ENCODE assay signal across 1 cellular context in the genomic region with DNA sequence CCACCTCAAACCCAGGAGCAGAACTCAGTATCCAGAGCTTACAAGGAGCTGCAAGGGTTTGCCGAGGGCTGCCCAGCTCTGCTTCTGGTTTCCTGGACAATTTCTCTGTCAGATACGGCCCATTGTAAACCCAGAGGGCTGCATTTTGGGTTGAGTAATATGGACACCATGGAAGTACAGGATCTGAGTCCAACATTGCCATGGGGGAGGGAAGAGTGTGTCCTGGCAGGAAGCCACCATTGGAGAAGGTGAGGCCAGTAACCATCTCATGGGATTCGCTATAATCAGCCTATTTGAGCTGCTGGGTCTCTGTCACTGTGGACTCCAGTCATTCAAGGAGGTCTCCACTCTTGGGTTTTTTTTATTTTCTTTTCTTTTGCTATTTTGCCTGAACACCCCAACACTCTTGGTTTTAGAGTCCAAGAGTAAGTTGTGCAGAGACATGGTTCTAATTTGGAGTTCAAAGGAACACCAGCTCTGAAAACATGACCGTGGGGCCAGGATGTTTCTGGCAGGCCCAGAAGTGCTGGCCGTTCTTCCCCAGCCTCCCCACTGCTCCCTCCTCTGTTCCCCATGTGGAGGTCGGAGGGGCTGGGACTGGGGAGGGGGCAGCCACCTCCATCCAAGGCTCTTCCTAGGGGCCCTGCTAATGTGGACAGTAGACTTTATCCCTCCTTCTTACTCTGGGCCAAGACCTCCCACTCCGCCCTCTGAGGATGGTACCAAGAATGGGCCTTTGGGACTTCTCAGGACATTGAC.
TF ChIP-seq lines count a peak whose summit lies in the region.

No MANE protein-coding gene starts in this region.

TF ChIP-seq in SK-N-SH, 30 proteins besides CTCF, POLR2A, EP300 and RAD21 (continued from another document):
- TF ChIP-seq, protein P1, sequence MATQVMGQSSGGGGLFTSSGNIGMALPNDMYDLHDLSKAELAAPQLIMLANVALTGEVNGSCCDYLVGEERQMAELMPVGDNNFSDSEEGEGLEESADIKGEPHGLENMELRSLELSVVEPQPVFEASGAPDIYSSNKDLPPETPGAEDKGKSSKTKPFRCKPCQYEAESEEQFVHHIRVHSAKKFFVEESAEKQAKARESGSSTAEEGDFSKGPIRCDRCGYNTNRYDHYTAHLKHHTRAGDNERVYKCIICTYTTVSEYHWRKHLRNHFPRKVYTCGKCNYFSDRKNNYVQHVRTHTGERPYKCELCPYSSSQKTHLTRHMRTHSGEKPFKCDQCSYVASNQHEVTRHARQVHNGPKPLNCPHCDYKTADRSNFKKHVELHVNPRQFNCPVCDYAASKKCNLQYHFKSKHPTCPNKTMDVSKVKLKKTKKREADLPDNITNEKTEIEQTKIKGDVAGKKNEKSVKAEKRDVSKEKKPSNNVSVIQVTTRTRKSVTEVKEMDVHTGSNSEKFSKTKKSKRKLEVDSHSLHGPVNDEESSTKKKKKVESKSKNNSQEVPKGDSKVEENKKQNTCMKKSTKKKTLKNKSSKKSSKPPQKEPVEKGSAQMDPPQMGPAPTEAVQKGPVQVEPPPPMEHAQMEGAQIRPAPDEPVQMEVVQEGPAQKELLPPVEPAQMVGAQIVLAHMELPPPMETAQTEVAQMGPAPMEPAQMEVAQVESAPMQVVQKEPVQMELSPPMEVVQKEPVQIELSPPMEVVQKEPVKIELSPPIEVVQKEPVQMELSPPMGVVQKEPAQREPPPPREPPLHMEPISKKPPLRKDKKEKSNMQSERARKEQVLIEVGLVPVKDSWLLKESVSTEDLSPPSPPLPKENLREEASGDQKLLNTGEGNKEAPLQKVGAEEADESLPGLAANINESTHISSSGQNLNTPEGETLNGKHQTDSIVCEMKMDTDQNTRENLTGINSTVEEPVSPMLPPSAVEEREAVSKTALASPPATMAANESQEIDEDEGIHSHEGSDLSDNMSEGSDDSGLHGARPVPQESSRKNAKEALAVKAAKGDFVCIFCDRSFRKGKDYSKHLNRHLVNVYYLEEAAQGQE (IDR thresholded peaks at IDR 0.05; ENCODE audit: low read depth, low read length) = no peak
- TF ChIP-seq ELF1 (IDR thresholded peaks at IDR 0.05) (no peak), YY1 (IDR thresholded peaks at IDR 0.05; ENCODE audit: low read depth) (no peak)
- TF ChIP-seq, protein P2, sequence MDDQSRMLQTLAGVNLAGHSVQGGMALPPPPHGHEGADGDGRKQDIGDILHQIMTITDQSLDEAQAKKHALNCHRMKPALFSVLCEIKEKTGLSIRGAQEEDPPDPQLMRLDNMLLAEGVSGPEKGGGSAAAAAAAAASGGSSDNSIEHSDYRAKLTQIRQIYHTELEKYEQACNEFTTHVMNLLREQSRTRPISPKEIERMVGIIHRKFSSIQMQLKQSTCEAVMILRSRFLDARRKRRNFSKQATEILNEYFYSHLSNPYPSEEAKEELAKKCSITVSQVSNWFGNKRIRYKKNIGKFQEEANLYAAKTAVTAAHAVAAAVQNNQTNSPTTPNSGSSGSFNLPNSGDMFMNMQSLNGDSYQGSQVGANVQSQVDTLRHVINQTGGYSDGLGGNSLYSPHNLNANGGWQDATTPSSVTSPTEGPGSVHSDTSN (IDR thresholded peaks at IDR 0.05) = no peak
TF ChIP-seq in SK-N-SH: peak in this region for 0.
